Comparison of ENCODE assay signal across 17 cellular contexts in the genomic region with DNA sequence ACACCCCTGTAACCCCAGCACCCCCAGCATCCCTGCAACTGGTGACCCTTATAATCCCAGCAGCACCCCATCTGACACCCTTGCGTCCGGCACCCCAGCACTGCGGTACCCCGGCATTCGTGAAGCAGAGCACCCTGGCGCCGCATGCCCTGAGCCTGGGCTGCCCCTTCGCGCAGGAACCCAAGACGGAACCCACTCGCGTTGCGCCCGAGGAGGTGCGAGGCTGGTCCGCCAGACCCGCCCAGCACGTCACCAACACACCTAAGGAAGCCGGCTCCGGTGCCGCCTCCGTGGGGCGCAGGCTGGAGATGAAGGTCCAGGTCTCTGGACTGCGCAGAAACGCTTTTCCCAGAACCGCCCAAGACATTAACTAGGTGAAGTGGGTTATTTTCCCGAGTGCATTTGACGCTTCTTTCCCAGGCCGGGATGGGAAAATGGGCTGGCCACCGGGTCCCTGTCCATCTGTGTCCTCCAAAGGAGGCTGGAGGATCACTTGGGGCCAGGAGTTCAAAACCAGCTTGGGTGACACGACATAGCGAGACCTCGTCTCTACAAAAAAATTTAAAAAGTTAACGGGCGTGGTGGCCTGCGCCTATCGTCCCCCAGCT. TPM values are rescaled to one million over a fixed set of nuclear protein-coding genes. Genes with fewer than 3 reads are reported as not detected.
DNase-seq lines count a peak whose midpoint lies in the region; ATAC-seq and TF ChIP-seq lines count a peak whose summit lies in the region.
"Had no signal": no experiment of that assay in that cellular context is flagged by ENCODE, and none has a peak within 500 bp of the region (broad histone marks: within the 10 kb centered on the region; RNA-seq: fewer than 3 reads in every experiment).

No MANE protein-coding gene starts in this region.

- H3K4me1 ChIP-seq in spleen, result peaks cover 0 to 17% (median 0%) of the 10 kb centered on the region in 6 donors
- H3K4me1 ChIP-seq: BLaER1, SJCRH30 had no signal

- peaks cover 4 to 59% (median 38%) of the 10 kb centered on the region in 7 donors for H3K27me3 ChIP-seq in spleen (replicated peaks in 1 of 7)

- no peak for TF ChIP-seq POLR2A in spleen (IDR thresholded peaks at IDR 0.05)

- H3K27me3 Mint-ChIP-seq in activated T-helper 2 cell treated with anti-CD3 and anti-CD28 coated beads, Interferon-gamma antibody, Interleukin-2, Interleukin-4, amounts not matched to agents 10 μg/mL and 5 μg/mL and 100 μg/mL, durations not matched to agents 14 hours and 24 hours and 36 hours (ENCODE audit: low read depth), result peaks cover 3% of the 10 kb centered on the region
- H3K27me3 Mint-ChIP-seq in activated CD4-positive, alpha-beta T cell treated with anti-CD3 and anti-CD28 coated beads, Interleukin-2, amount 10 ng/mL, durations not matched to agents 24 days and 14 days, result peaks cover 21% of the 10 kb centered on the region
- H3K27me3 Mint-ChIP-seq in activated CD4-positive, alpha-beta memory T cell treated with anti-CD3 and anti-CD28 coated beads for 36 hours, result peaks cover 6% of the 10 kb centered on the region
- peaks cover 21% of the 10 kb centered on the region for H3K27me3 Mint-ChIP-seq in activated CD4-positive, alpha-beta T cell treated with anti-CD3 and anti-CD28 coated beads, Interleukin-2, amount 10 ng/mL, durations not matched to agents 7 days and 5 days

- no peak overlapping the region for H3K27ac ChIP-seq in spleen
- H3K27ac ChIP-seq: BLaER1, SJCRH30 had no signal

- 59 to 76% (median 69%) methylated on average over 31 to 37 of the region's 37 CpGs for WGBS in spleen, 5 donors

- POLR2A ChIA-PET in activated CD4-positive, alpha-beta memory T cell treated with anti-CD3 and anti-CD28 coated beads for 36 hours (lab: Charles Lee), result no interaction called here
- POLR2A ChIA-PET in activated CD4-positive, alpha-beta T cell treated with anti-CD3 and anti-CD28 coated beads, Interleukin-2, amount 10 ng/mL, durations not matched to agents 7 days and 5 days (lab: Charles Lee), result no interaction called here

- no peak overlapping the region for H3K4me3 Mint-ChIP-seq in activated T-helper 2 cell treated with anti-CD3 and anti-CD28 coated beads, Interferon-gamma antibody, Interleukin-2, Interleukin-4, amounts not matched to agents 10 μg/mL and 5 μg/mL and 100 μg/mL, durations not matched to agents 14 hours and 24 hours and 36 hours (ENCODE audit: low read depth)
- H3K4me3 Mint-ChIP-seq in activated CD4-positive, alpha-beta T cell treated with anti-CD3 and anti-CD28 coated beads, Interleukin-2, amount 10 ng/mL, durations not matched to agents 24 days and 14 days, result no peak overlapping the region
- H3K4me3 Mint-ChIP-seq in activated CD4-positive, alpha-beta memory T cell treated with anti-CD3 and anti-CD28 coated beads for 36 hours, result no peak overlapping the region
- no peak overlapping the region for H3K4me3 Mint-ChIP-seq in activated CD4-positive, alpha-beta T cell treated with anti-CD3 and anti-CD28 coated beads, Interleukin-2, amount 10 ng/mL, durations not matched to agents 7 days and 5 days

- intact Hi-C loops in cardiac septum (cut with DNase I), result no loop called here
- intact Hi-C loops in left ventricle myocardium superior (cut with micrococcal nuclease), result no loop called here
- intact Hi-C loops in activated T-helper 2 cell treated with anti-CD3 and anti-CD28 coated beads, Interferon-gamma antibody, Interleukin-2, Interleukin-4, amounts not matched to agents 10 μg/mL and 5 μg/mL and 100 μg/mL, durations not matched to agents 14 hours and 24 hours and 36 hours (cut with micrococcal nuclease), result no loop called here
- intact Hi-C loops in spleen (cut with DNase I; ENCODE audit: low total_unique reads), result no loop called here
- intact Hi-C loops in activated CD4-positive, alpha-beta T cell treated with anti-CD3 and anti-CD28 coated beads, Interleukin-2, amount 10 ng/mL, durations not matched to agents 24 days and 14 days (cut with micrococcal nuclease), result no loop called here
- intact Hi-C loops in activated CD4-positive, alpha-beta memory T cell treated with anti-CD3 and anti-CD28 coated beads for 36 hours (cut with micrococcal nuclease), result no loop called here

- CTCF ChIA-PET in activated CD4-positive, alpha-beta memory T cell treated with anti-CD3 and anti-CD28 coated beads for 36 hours (lab: Charles Lee), result interaction anchor here (0.6 to 2.8 kb wide), 7 partner anchors 13 to 297 kb away, joined by 3 to 17 read pairs (median 5); a partner anchor contains a TSS
- CTCF ChIA-PET in activated CD4-positive, alpha-beta T cell treated with anti-CD3 and anti-CD28 coated beads, Interleukin-2, amount 10 ng/mL, durations not matched to agents 7 days and 5 days (lab: Charles Lee), result interaction anchor here (0.6 to 2.7 kb wide), 9 partner anchors 13 to 242 kb away, joined by 3 to 15 read pairs (median 3); a partner anchor contains a TSS

- no peaks in the 10 kb centered on the region for H3K36me3 ChIP-seq in spleen
- H3K36me3 ChIP-seq: BLaER1, MG63, SJCRH30 had no signal

- H3K4me1 Mint-ChIP-seq in activated T-helper 2 cell treated with anti-CD3 and anti-CD28 coated beads, Interferon-gamma antibody, Interleukin-2, Interleukin-4, amounts not matched to agents 10 μg/mL and 5 μg/mL and 100 μg/mL, durations not matched to agents 14 hours and 24 hours and 36 hours (ENCODE audit: low read depth), result peaks cover 34% of the 10 kb centered on the region
- H3K4me1 Mint-ChIP-seq in activated CD4-positive, alpha-beta T cell treated with anti-CD3 and anti-CD28 coated beads, Interleukin-2, amount 10 ng/mL, durations not matched to agents 24 days and 14 days, result peaks cover 27% of the 10 kb centered on the region
- H3K4me1 Mint-ChIP-seq in activated CD4-positive, alpha-beta memory T cell treated with anti-CD3 and anti-CD28 coated beads for 36 hours (ENCODE audit: low read depth), result peaks cover 10% of the 10 kb centered on the region
- peaks cover 32% of the 10 kb centered on the region for H3K4me1 Mint-ChIP-seq in activated CD4-positive, alpha-beta T cell treated with anti-CD3 and anti-CD28 coated beads, Interleukin-2, amount 10 ng/mL, durations not matched to agents 7 days and 5 days

- H3K4me3 ChIP-seq in spleen, result no peak overlapping the region
- H3K4me3 ChIP-seq: BLaER1, GM12878, MG63, SJCRH30 had no signal

- no peaks in the 10 kb centered on the region for H3K9me3 ChIP-seq in spleen
- H3K9me3 ChIP-seq: BLaER1, MG63, SJCRH30 had no signal

- peak overlapping the region; percentile 70 for H3K27ac Mint-ChIP-seq in activated T-helper 2 cell treated with anti-CD3 and anti-CD28 coated beads, Interferon-gamma antibody, Interleukin-2, Interleukin-4, amounts not matched to agents 10 μg/mL and 5 μg/mL and 100 μg/mL, durations not matched to agents 14 hours and 24 hours and 36 hours
- H3K27ac Mint-ChIP-seq in activated CD4-positive, alpha-beta T cell treated with anti-CD3 and anti-CD28 coated beads, Interleukin-2, amount 10 ng/mL, durations not matched to agents 24 days and 14 days, result no peak overlapping the region
- H3K27ac Mint-ChIP-seq in activated CD4-positive, alpha-beta memory T cell treated with anti-CD3 and anti-CD28 coated beads for 36 hours, result no peak overlapping the region
- no peak overlapping the region for H3K27ac Mint-ChIP-seq in activated CD4-positive, alpha-beta T cell treated with anti-CD3 and anti-CD28 coated beads, Interleukin-2, amount 10 ng/mL, durations not matched to agents 7 days and 5 days
- H3K27ac Mint-ChIP-seq: CD4-positive, CD25-positive, alpha-beta regulatory T cell had no signal

- no peak for ATAC-seq in left ventricle myocardium superior
- ATAC-seq: Right ventricle myocardium inferior had no signal

- no peak for TF ChIP-seq CTCF in spleen (IDR thresholded peaks at IDR 0.05 in 8 of 11, conservative IDR thresholded peaks at IDR 0.05 in 3 of 11)

- H3K36me3 Mint-ChIP-seq in activated T-helper 2 cell treated with anti-CD3 and anti-CD28 coated beads, Interferon-gamma antibody, Interleukin-2, Interleukin-4, amounts not matched to agents 10 μg/mL and 5 μg/mL and 100 μg/mL, durations not matched to agents 14 hours and 24 hours and 36 hours (ENCODE audit: low read depth), result peaks cover 3% of the 10 kb centered on the region
- H3K36me3 Mint-ChIP-seq in activated CD4-positive, alpha-beta T cell treated with anti-CD3 and anti-CD28 coated beads, Interleukin-2, amount 10 ng/mL, durations not matched to agents 24 days and 14 days (ENCODE audit: low read depth), result no peaks in the 10 kb centered on the region
- no peaks in the 10 kb centered on the region for H3K36me3 Mint-ChIP-seq in activated CD4-positive, alpha-beta memory T cell treated with anti-CD3 and anti-CD28 coated beads for 36 hours
- no peaks in the 10 kb centered on the region for H3K36me3 Mint-ChIP-seq in activated CD4-positive, alpha-beta T cell treated with anti-CD3 and anti-CD28 coated beads, Interleukin-2, amount 10 ng/mL, durations not matched to agents 7 days and 5 days (ENCODE audit: low read depth)

- no peaks in the 10 kb centered on the region for H3K9me3 Mint-ChIP-seq in activated T-helper 2 cell treated with anti-CD3 and anti-CD28 coated beads, Interferon-gamma antibody, Interleukin-2, Interleukin-4, amounts not matched to agents 10 μg/mL and 5 μg/mL and 100 μg/mL, durations not matched to agents 14 hours and 24 hours and 36 hours
- no peaks in the 10 kb centered on the region for H3K9me3 Mint-ChIP-seq in activated CD4-positive, alpha-beta T cell treated with anti-CD3 and anti-CD28 coated beads, Interleukin-2, amount 10 ng/mL, durations not matched to agents 24 days and 14 days
- no peaks in the 10 kb centered on the region for H3K9me3 Mint-ChIP-seq in activated CD4-positive, alpha-beta memory T cell treated with anti-CD3 and anti-CD28 coated beads for 36 hours
- H3K9me3 Mint-ChIP-seq in activated CD4-positive, alpha-beta T cell treated with anti-CD3 and anti-CD28 coated beads, Interleukin-2, amount 10 ng/mL, durations not matched to agents 7 days and 5 days, result no peaks in the 10 kb centered on the region
- H3K9me3 Mint-ChIP-seq: CD4-positive, CD25-positive, alpha-beta regulatory T cell had no signal

- DNase-seq in cardiac septum (ENCODE audit: low spot score) (peak; percentile 33), left ventricle myocardium superior (no peak), spleen (peak; percentile 74)
- no peak for DNase-seq in activated T-helper 2 cell treated with anti-CD3 and anti-CD28 coated beads, Interferon-gamma antibody, Interleukin-2, Interleukin-4, amounts not matched to agents 10 μg/mL and 5 μg/mL and 100 μg/mL, durations not matched to agents 14 hours and 24 hours and 36 hours (ENCODE audit: low spot score)
- no peak for DNase-seq in activated CD4-positive, alpha-beta T cell treated with anti-CD3 and anti-CD28 coated beads, Interleukin-2, amount 10 ng/mL, durations not matched to agents 24 days and 14 days
- DNase-seq in activated CD4-positive, alpha-beta memory T cell treated with anti-CD3 and anti-CD28 coated beads for 36 hours, result no peak
- DNase-seq in activated CD4-positive, alpha-beta T cell treated with anti-CD3 and anti-CD28 coated beads, Interleukin-2, amount 10 ng/mL, durations not matched to agents 7 days and 5 days, result no peak
- DNase-seq: DMS79, KG1, MG63, NCI-H1105 treated with DMSO at 0.1 percent for 48 hours had no signal

RNA-seq across cellular contexts. Expression of a gene that starts 15.9 kb away (rescaled TPM):
- total RNA-seq in cardiac septum (83.2 TPM), left ventricle myocardium superior (101 TPM), spleen (100 to 1,000 TPM in 2 of 7 donors, 10 to 100 TPM in 5; 38.9 to 118 (median 83.8) TPM)
- total RNA-seq in activated T-helper 2 cell treated with anti-CD3 and anti-CD28 coated beads, Interferon-gamma antibody, Interleukin-2, Interleukin-4, amounts not matched to agents 10 μg/mL and 5 μg/mL and 100 μg/mL, durations not matched to agents 14 hours and 24 hours and 36 hours, result 146 and 154 TPM in 2 replicates
- polyA plus RNA-seq in spleen, result 10 to 100 TPM; 21.4 to 44.9 (median 30.7) TPM
- 148 and 150 TPM in 2 replicates for total RNA-seq in activated CD4-positive, alpha-beta T cell treated with anti-CD3 and anti-CD28 coated beads, Interleukin-2, amount 10 ng/mL, durations not matched to agents 24 days and 14 days
- total RNA-seq in activated CD4-positive, alpha-beta memory T cell treated with anti-CD3 and anti-CD28 coated beads for 36 hours, result 100 to 1,000 TPM; 110 to 112 TPM
- total RNA-seq in activated CD4-positive, alpha-beta T cell treated with anti-CD3 and anti-CD28 coated beads, Interleukin-2, amount 10 ng/mL, durations not matched to agents 7 days and 5 days, result 100 to 1,000 TPM; 110 to 132 TPM

RNA-seq across cellular contexts. Expression of a gene that starts 54.6 kb away (rescaled TPM):
- 0.46 TPM for total RNA-seq in cardiac septum
- 0.50 TPM for total RNA-seq in left ventricle myocardium superior
- total RNA-seq in activated T-helper 2 cell treated with anti-CD3 and anti-CD28 coated beads, Interferon-gamma antibody, Interleukin-2, Interleukin-4, amounts not matched to agents 10 μg/mL and 5 μg/mL and 100 μg/mL, durations not matched to agents 14 hours and 24 hours and 36 hours, result 2.3 and 2.7 TPM in 2 replicates
- 1 to 10 TPM; 3.5 to 7.1 (median 5.4) TPM for total RNA-seq in spleen
- 1 to 10 TPM in 1 of 3 donors, under 1 TPM in 2; 0.36 to 4.0 (median 0.96) TPM for polyA plus RNA-seq in spleen
- total RNA-seq in activated CD4-positive, alpha-beta T cell treated with anti-CD3 and anti-CD28 coated beads, Interleukin-2, amount 10 ng/mL, durations not matched to agents 24 days and 14 days, result 1.7 and 2.8 TPM in 2 replicates
- 1 to 10 TPM; 1.5 to 1.6 TPM for total RNA-seq in activated CD4-positive, alpha-beta memory T cell treated with anti-CD3 and anti-CD28 coated beads for 36 hours
- total RNA-seq in activated CD4-positive, alpha-beta T cell treated with anti-CD3 and anti-CD28 coated beads, Interleukin-2, amount 10 ng/mL, durations not matched to agents 7 days and 5 days, result under 1 TPM; 0.73 to 0.99 TPM
- total RNA-seq: GM12878, PC-3, SJCRH30 had no signal

Comparison
In these comparisons a context has a peak if more than half of its experiments do, and no peak if none do; other contexts are left out.
1. DNase-seq: peak in cardiac septum (single experiment) and spleen (single experiment); none in left ventricle myocardium superior (single experiment), activated T-helper 2 cell treated with anti-CD3 and anti-CD28 coated beads, Interferon-gamma antibody, Interleukin-2, Interleukin-4, amounts not matched to agents 10 μg/mL and 5 μg/mL and 100 μg/mL, durations not matched to agents 14 hours and 24 hours and 36 hours (single experiment), activated CD4-positive, alpha-beta T cell treated with anti-CD3 and anti-CD28 coated beads, Interleukin-2, amount 10 ng/mL, durations not matched to agents 24 days and 14 days (single experiment), activated CD4-positive, alpha-beta memory T cell treated with anti-CD3 and anti-CD28 coated beads for 36 hours (single experiment) and activated CD4-positive, alpha-beta T cell treated with anti-CD3 and anti-CD28 coated beads, Interleukin-2, amount 10 ng/mL, durations not matched to agents 7 days and 5 days (single experiment).